In the genomic region with DNA sequence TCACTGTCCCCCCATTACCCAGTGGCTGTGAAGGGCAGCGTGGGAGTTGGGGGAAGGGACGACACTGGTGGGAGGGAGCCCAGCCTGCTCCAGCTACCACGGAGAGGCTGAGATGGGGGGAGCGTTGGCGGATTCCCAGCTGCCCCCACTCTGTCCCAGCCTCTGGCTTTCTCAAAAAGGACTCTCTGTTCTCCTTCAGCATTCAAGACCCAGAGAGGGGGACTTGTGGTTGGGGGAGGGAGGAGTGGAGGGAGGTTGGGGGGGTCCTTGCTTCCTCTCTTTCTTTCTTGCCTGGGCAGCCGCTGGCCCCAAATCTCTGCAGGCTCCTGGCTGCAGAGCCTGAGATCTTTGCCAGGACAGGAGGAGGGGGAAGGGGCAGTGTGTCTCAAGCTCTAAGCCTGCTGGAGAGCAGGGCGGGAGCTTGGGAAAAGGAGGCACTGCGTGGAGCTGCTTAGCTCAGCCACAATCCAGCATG, we compare ENCODE assay signal across 12 cellular contexts. TPM values are rescaled to one million over a fixed set of nuclear protein-coding genes. Genes with fewer than 3 reads are reported as not detected.
DNase-seq lines count a peak whose midpoint lies in the region; ATAC-seq, FAIRE-seq and TF ChIP-seq lines count a peak whose summit lies in the region.
"Had no signal": no experiment of that assay in that cellular context is flagged by ENCODE, and none has a peak within 500 bp of the region (broad histone marks: within the 10 kb centered on the region; RNA-seq: fewer than 3 reads in every experiment).

No MANE protein-coding gene starts in this region.

- H3K27ac ChIP-seq in breast epithelium (no peak overlapping the region), gastroesophageal sphincter (peak overlapping the region; percentile 86 to 92 (median 90)), neural progenitor cell (peak overlapping the region; percentile 23)

- CTCF ChIA-PET in MCF 10A (lab: Yijun Ruan, JAX) = interaction anchor here (0.7 to 3.8 kb wide), 13 partner anchors 9 to 173 kb away, joined by 3 to 69 read pairs (median 7); no protein-coding TSS in a partner anchor

- intact Hi-C loops in MCF 10A (cut with micrococcal nuclease) = no loop called here
- intact Hi-C loops in breast epithelium (cut with DNase I; ENCODE audit: low total_unique reads) = no loop called here

- POLR2A ChIA-PET in MCF 10A (lab: Yijun Ruan, JAX) = interaction anchor here (1.0 to 2.2 kb wide), 13 partner anchors 8 to 167 kb away, joined by 3 to 11 read pairs (median 7); partner anchors contain the start of genes DCAF8, PEX19 and PIGM

- H3K36me3 ChIP-seq in breast epithelium = no peaks in the 10 kb centered on the region
- H3K36me3 ChIP-seq in gastroesophageal sphincter = peaks cover 0 to 20% of the 10 kb centered on the region in 2 donors
- peaks cover 8% of the 10 kb centered on the region for H3K36me3 ChIP-seq in neural progenitor cell

- H3K4me3 Mint-ChIP-seq in MCF 10A (ENCODE audit: unreplicated experiment) (no peak overlapping the region), neural progenitor cell (peak overlapping the region; percentile 91)

- peak overlapping the region; percentile 97 for H3K4me2 ChIP-seq in neural progenitor cell

- H3K9me3 Mint-ChIP-seq in MCF 10A (ENCODE audit: unreplicated experiment) = no peaks in the 10 kb centered on the region
- H3K9me3 Mint-ChIP-seq in neural progenitor cell = no peaks in the 10 kb centered on the region

- H3F3A ChIP-seq in neural progenitor cell (ENCODE audit: low read depth) = peaks cover 41% of the 10 kb centered on the region

- H3K36me3 Mint-ChIP-seq in MCF 10A (ENCODE audit: insufficient read depth, unreplicated experiment) (no peaks in the 10 kb centered on the region), neural progenitor cell (peaks cover 11% of the 10 kb centered on the region)

- no peak for TF ChIP-seq CTCF in MCF 10A (IDR thresholded peaks at IDR 0.05; ENCODE audit: unreplicated experiment)
- TF ChIP-seq CTCF in breast epithelium (IDR thresholded peaks at IDR 0.05) = no peak
- no peak for TF ChIP-seq CTCF in gastroesophageal sphincter (IDR thresholded peaks at IDR 0.05)
- TF ChIP-seq CTCF in neural progenitor cell (IDR thresholded peaks at IDR 0.05) = no peak

- H3K27me3 ChIP-seq in breast epithelium = no peaks in the 10 kb centered on the region
- no peaks in the 10 kb centered on the region for H3K27me3 ChIP-seq in gastroesophageal sphincter
- no peaks in the 10 kb centered on the region for H3K27me3 ChIP-seq in neural progenitor cell

- no peak overlapping the region for H2AFZ ChIP-seq in neural progenitor cell (replicated peaks)

- DNase-seq in MCF 10A (ENCODE audit: unreplicated experiment) = peak; percentile 30
- DNase-seq in breast epithelium (ENCODE audit: low spot score in 2 of 2) = no peak
- peak; percentile 72 for DNase-seq in neural progenitor cell (ENCODE audit: low spot score)
- DNase-seq in urothelium cell line (ENCODE audit: low spot score) = peak; percentile 26
- DNase-seq in stimulated activated CD4-positive, alpha-beta T cell treated with anti-CD3 and anti-CD28 coated beads, Interleukin-15, amount 100 ng/mL, for 24 hours = no peak
- DNase-seq in cortex of kidney (lab: John Stamatoyannopoulos, UW) = no peak
- DNase-seq in NCI-H187 (lab: John Stamatoyannopoulos, UW) = no peak
- DNase-seq: activated CD4-positive, alpha-beta T cell treated with anti-CD3 and anti-CD28 coated beads, Interleukin-2, amount 50 U/mL, for 1 hour; NCI-H1417 had no signal

- TF ChIP-seq EP300 in gastroesophageal sphincter (IDR thresholded peaks at IDR 0.05) = no peak

- no TSS peak for BruUV-seq in MCF 10A (replicated peaks; lab: Mats Ljungman, UMichigan)

- H3K4me1 Mint-ChIP-seq in MCF 10A (ENCODE audit: insufficient read depth, unreplicated experiment) (peaks cover 8% of the 10 kb centered on the region), neural progenitor cell (peaks cover 64% of the 10 kb centered on the region)

- H3K27me3 Mint-ChIP-seq in MCF 10A (ENCODE audit: insufficient read depth, unreplicated experiment) (no peaks in the 10 kb centered on the region), neural progenitor cell (ENCODE audit: insufficient read depth, low read depth) (peaks cover 4% of the 10 kb centered on the region)

- TF ChIP-seq POLR2A in breast epithelium (IDR thresholded peaks at IDR 0.05) (no peak), gastroesophageal sphincter (IDR thresholded peaks at IDR 0.05) (no peak)

- peak overlapping the region; percentile 28 for H3K9ac ChIP-seq in neural progenitor cell

- H3K9me3 ChIP-seq in breast epithelium = no peaks in the 10 kb centered on the region
- H3K9me3 ChIP-seq in gastroesophageal sphincter = no peaks in the 10 kb centered on the region
- H3K9me3 ChIP-seq in neural progenitor cell (ENCODE audit: low read depth) = no peaks in the 10 kb centered on the region

- peak overlapping the region in 1 of 3 donors; percentile 2 for H3K4me3 ChIP-seq in breast epithelium
- H3K4me3 ChIP-seq in gastroesophageal sphincter = peak overlapping the region; percentile 62 to 82
- H3K4me3 ChIP-seq in neural progenitor cell = peak overlapping the region; percentile 65

- WGBS in gastroesophageal sphincter (ENCODE audit: low coverage in 1 of 2), 2 donors = 10% methylated on average over 3 of the region's 8 CpGs; no CpG with 5 or more reads in 1 of the 2 donors

- FAIRE-seq in urothelium cell line (lab: Jason Lieb, UNC) = no peak
- FAIRE-seq: A204.1, G401.6 had no signal

- H4K20me1 ChIP-seq in neural progenitor cell (ENCODE audit: low read depth) = peaks cover 42% of the 10 kb centered on the region

- H3K27ac Mint-ChIP-seq in MCF 10A (ENCODE audit: low read depth, unreplicated experiment) (no peak overlapping the region), neural progenitor cell (peak overlapping the region; percentile 29)

- peaks cover 54% of the 10 kb centered on the region for H3K79me2 ChIP-seq in neural progenitor cell (ENCODE audit: low read depth)

- peak; percentile 72 for ATAC-seq in gastroesophageal sphincter

- no peaks in the 10 kb centered on the region for H3K4me1 ChIP-seq in breast epithelium
- peaks cover 0 to 84% (median 21%) of the 10 kb centered on the region in 3 donors for H3K4me1 ChIP-seq in gastroesophageal sphincter
- peaks cover 69% of the 10 kb centered on the region for H3K4me1 ChIP-seq in neural progenitor cell

RNA-seq across cellular contexts. Expression of gene ATP1A2, which starts 2.2 kb away (rescaled TPM):
- 0.07 TPM in 1 of 2 replicates, not detected in the other for total RNA-seq in MCF 10A (2022)
- 100 to 1,000 TPM in 1 of 3 donors, 1 to 10 TPM in 2; 3.9 to 229 (median 6.4) TPM for total RNA-seq in breast epithelium
- 100 to 1,000 TPM; 100 to 348 (median 142) TPM for total RNA-seq in gastroesophageal sphincter
- 88.6 and 154 TPM in 2 replicates for total RNA-seq in neural progenitor cell (ENCODE audit: low replicate concordance)

RNA-seq across cellular contexts. Expression of gene IGSF8, which starts 19.3 kb away (rescaled TPM):
- total RNA-seq in MCF 10A (2022) = 13.8 and 19.7 TPM in 2 replicates
- total RNA-seq in breast epithelium = 10 to 100 TPM; 21.0 to 35.7 (median 24.5) TPM
- total RNA-seq in gastroesophageal sphincter = 10 to 100 TPM; 17.1 to 23.0 (median 19.4) TPM
- 9.4 and 23.4 TPM in 2 replicates for total RNA-seq in neural progenitor cell (ENCODE audit: low replicate concordance)

RNA-seq across cellular contexts. Expression of gene ATP1A4, which starts 33.7 kb away (rescaled TPM):
- total RNA-seq in MCF 10A (2022) (not detected in 2 replicates), breast epithelium (1 to 10 TPM in 1 of 3 donors, not detected in 2; 4.5 TPM), gastroesophageal sphincter (under 1 TPM in 1 of 4 donors, not detected in 3; 0.47 TPM), neural progenitor cell (ENCODE audit: low replicate concordance) (0.17 and 0.62 TPM in 2 replicates)

RNA-seq across cellular contexts. Expression of gene KCNJ9, which starts 36.4 kb away (rescaled TPM):
- total RNA-seq in MCF 10A (2022) = 0.07 TPM in 1 of 2 replicates, not detected in the other
- not detected for total RNA-seq in breast epithelium
- not detected for total RNA-seq in gastroesophageal sphincter
- 0.09 TPM in 2 replicates for total RNA-seq in neural progenitor cell (ENCODE audit: low replicate concordance)

RNA-seq across cellular contexts. Expression of gene KCNJ10, which starts 47.8 kb away (rescaled TPM):
- total RNA-seq in MCF 10A (2022) (not detected in 2 replicates), breast epithelium (under 1 TPM in 1 of 3 donors, not detected in 2; 0.15 TPM), gastroesophageal sphincter (not detected), neural progenitor cell (ENCODE audit: low replicate concordance) (0.15 TPM in 1 of 2 replicates, not detected in the other)

Comparison
In these comparisons a context has a peak if more than half of its experiments do, and no peak if none do; other contexts are left out.
1. DNase-seq: peak in MCF 10A (single experiment), neural progenitor cell (single experiment) and urothelium cell line (single experiment); none in breast epithelium (0 of 2), stimulated activated CD4-positive, alpha-beta T cell treated with anti-CD3 and anti-CD28 coated beads, Interleukin-15, amount 100 ng/mL, for 24 hours (single experiment), cortex of kidney (single experiment) and NCI-H187 (0 of 2).
2. H3K27ac ChIP-seq: peak in gastroesophageal sphincter (4 of 4) and neural progenitor cell (single experiment); none in breast epithelium (0 of 2).